17 cellular contexts compared by ENCODE assay signal in the genomic region with DNA sequence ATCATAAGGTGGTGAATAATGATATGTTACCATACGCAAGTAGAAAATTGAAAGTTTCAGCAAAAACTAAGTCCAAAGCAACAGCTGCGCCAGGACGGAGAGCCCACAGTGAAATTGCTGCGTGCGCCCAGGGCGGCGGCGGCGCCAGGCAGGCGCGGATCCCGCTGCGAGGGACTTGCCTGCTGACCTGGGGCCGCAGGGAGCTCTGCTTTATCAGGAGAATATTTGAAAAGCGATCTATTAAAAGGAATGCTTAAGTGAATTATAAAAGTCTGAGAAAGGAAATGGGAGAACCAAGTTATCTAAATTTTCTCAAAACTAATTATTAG.
DNase-seq lines count a peak whose midpoint lies in the region; ATAC-seq, FAIRE-seq and TF ChIP-seq lines count a peak whose summit lies in the region.
"Had no signal": no experiment of that assay in that cellular context is flagged by ENCODE, and none has a peak within 500 bp of the region (broad histone marks: within the 10 kb centered on the region; RNA-seq: fewer than 3 reads in every experiment).

No MANE protein-coding gene starts in this region.

- peaks cover 12 to 66% of the 10 kb centered on the region in 2 donors for H3K4me1 ChIP-seq in ascending aorta
- H3K4me1 ChIP-seq in kidney (ENCODE audit: control insufficient read depth in 1 of 2, insufficient read depth in 1 of 2, low read depth in 1 of 2, low read length in 2 of 2): no peaks in the 10 kb centered on the region
- peaks cover 0 to 5% (median 0%) of the 10 kb centered on the region in 6 donors for H3K4me1 ChIP-seq in spleen
- H3K4me1 ChIP-seq: psoas muscle had no signal

- intact Hi-C loops in ascending aorta (cut with DNase I): loop anchor here (1.0 to 10.0 kb wide), 4 partner anchors 21 to 1623 kb away; no protein-coding TSS in a partner anchor
- intact Hi-C loops in kidney (cut with DNase I): no loop called here
- intact Hi-C loops in spleen (cut with DNase I; ENCODE audit: low total_unique reads): no loop called here

- no peak overlapping the region for H3K9ac ChIP-seq in kidney (ENCODE audit: low read length in 2 of 2)

- ATAC-seq in GM19035 (IDR thresholded peaks at IDR 0.05; ENCODE audit: unreplicated experiment): no peak
- ATAC-seq: activated CD4-positive, CD25-positive, alpha-beta regulatory T cell treated with anti-CD3 and anti-CD28 coated beads, Interleukin-2, amount 50 U/mL, for 24 hours; activated naive CD8-positive, alpha-beta T cell treated with anti-CD3 and anti-CD28 coated beads, Interleukin-2, amount 50 U/mL, for 24 hours; psoas muscle; stimulated activated naive B cell treated with anti-CD40 and anti-IgM and Interleukin-4, amounts not matched to agents 10 μg/mL and 1 μg/mL and 100 μg/mL, for 72 hours had no signal

- TF ChIP-seq CTCF in ascending aorta (IDR thresholded peaks at IDR 0.05): no peak
- TF ChIP-seq CTCF in kidney (IDR thresholded peaks at IDR 0.05; ENCODE audit: borderline replicate concordance, extremely low read depth, insufficient read depth): no peak
- no peak for TF ChIP-seq CTCF in spleen (IDR thresholded peaks at IDR 0.05 in 8 of 11, conservative IDR thresholded peaks at IDR 0.05 in 3 of 11)

- FAIRE-seq in kidney (lab: Jason Lieb, UNC): no peak
- no peak for FAIRE-seq in GM19239 (lab: Jason Lieb, UNC)

- TF ChIP-seq POLR2A in spleen (IDR thresholded peaks at IDR 0.05): no peak

- H3K36me3 ChIP-seq in H7 (replicated peaks; ENCODE audit: control insufficient read depth, insufficient read depth, low read length) (no peaks in the 10 kb centered on the region), ascending aorta (no peaks in the 10 kb centered on the region), kidney (ENCODE audit: control insufficient read depth in 1 of 2, insufficient read depth in 2 of 2, low read length in 2 of 2) (no peaks in the 10 kb centered on the region), spleen (no peaks in the 10 kb centered on the region)
- H3K36me3 ChIP-seq: esophagus squamous epithelium had no signal

- 92 to 97% (median 95%) methylated on average over 15 of the region's 15 CpGs for WGBS in spleen, 5 donors

- H3K9me3 ChIP-seq in ascending aorta (no peaks in the 10 kb centered on the region), kidney (ENCODE audit: control insufficient read depth in 1 of 2, low read length in 2 of 2) (no peaks in the 10 kb centered on the region), spleen (no peaks in the 10 kb centered on the region)
- H3K9me3 ChIP-seq: esophagus squamous epithelium, psoas muscle had no signal

- peak; percentile 35 for DNase-seq in H7
- DNase-seq in ascending aorta (ENCODE audit: low spot score in 2 of 2): no peak
- peak; percentile 63 for DNase-seq in kidney
- no peak for DNase-seq in spleen
- DNase-seq in DMS153 treated with DMSO at 0.1 percent for 48 hours (lab: John Stamatoyannopoulos, UW; ENCODE audit: unreplicated experiment): no peak
- no peak for DNase-seq in GM19239 (ENCODE audit: insufficient read length, low spot score)
- DNase-seq: activated naive CD8-positive, alpha-beta T cell treated with anti-CD3 and anti-CD28 coated beads, Interleukin-2, amount 50 U/mL, for 24 hours; caudate nucleus; effector CD4-positive, alpha-beta T cell; esophagus squamous epithelium; NCI-H1417; NCI-H748 treated with DMSO at 0.1 percent for 48 hours; nephron progenitor cell; stimulated activated naive B cell treated with anti-CD40 and anti-IgM and Interleukin-4, amounts not matched to agents 10 μg/mL and 1 μg/mL and 100 μg/mL, for 72 hours had no signal

- H3K27me3 ChIP-seq in H7 (ENCODE audit: control insufficient read depth, insufficient read depth, low read length) (no peaks in the 10 kb centered on the region), ascending aorta (no peaks in the 10 kb centered on the region), spleen (replicated peaks in 1 of 7) (peaks cover 0 to 10% (median 0%) of the 10 kb centered on the region in 7 donors)
- H3K27me3 ChIP-seq: esophagus squamous epithelium had no signal

- H3K4me3 ChIP-seq in H7 (ENCODE audit: insufficient read depth, low read depth, low read length) (no peak overlapping the region), ascending aorta (peak overlapping the region in 1 of 2 donors; percentile 17), kidney (ENCODE audit: low read length in 2 of 2) (no peak overlapping the region), spleen (no peak overlapping the region)
- H3K4me3 ChIP-seq: esophagus squamous epithelium, psoas muscle had no signal

- H3K27ac ChIP-seq in ascending aorta: peak overlapping the region; percentile 87 to 95
- peak overlapping the region in 1 of 2 donors; percentile 41 for H3K27ac ChIP-seq in kidney (ENCODE audit: low read depth in 2 of 2, low read length in 2 of 2)
- peak overlapping the region in 6 of 8 donors; percentile 23 to 60 (median 42) for H3K27ac ChIP-seq in spleen
- H3K27ac ChIP-seq: esophagus squamous epithelium, psoas muscle had no signal

Comparison
In these comparisons a context has a peak if more than half of its experiments do, and no peak if none do; other contexts are left out.
1. DNase-seq: peak in H7 (single experiment) and kidney (single experiment); none in ascending aorta (0 of 2), spleen (single experiment), DMS153 treated with DMSO at 0.1 percent for 48 hours (single experiment) and GM19239 (single experiment).